ENCODE assay signal across 28 cellular contexts in the genomic region with DNA sequence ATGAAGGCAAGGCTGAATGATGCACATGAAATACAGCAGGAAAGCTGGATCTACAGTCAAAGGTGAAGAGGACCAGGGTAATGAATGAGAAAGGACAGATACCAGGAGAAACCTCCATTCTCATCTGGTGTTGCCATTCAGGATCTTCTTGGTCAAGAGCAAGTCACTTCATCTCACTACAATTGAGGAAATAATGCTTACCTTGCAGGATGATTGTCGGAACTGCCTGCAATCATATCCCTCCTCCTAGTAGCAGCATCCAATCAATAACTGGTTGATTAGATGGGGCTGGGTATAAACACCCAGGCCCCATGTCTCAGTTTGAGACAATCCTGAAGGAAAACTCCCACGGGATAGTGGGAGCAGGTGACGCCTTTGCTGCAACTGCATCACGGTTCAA.
"Had no signal": no experiment of that assay in that cellular context is flagged by ENCODE, and none has a peak within 500 bp of the region (broad histone marks: within the 10 kb centered on the region; RNA-seq: fewer than 3 reads in every experiment).

No MANE protein-coding gene starts in this region.

- H3K27ac ChIP-seq: colonic mucosa, coronary artery, dorsolateral prefrontal cortex, epithelial cell of prostate, esophagus muscularis mucosa, esophagus squamous epithelium, foreskin keratinocyte, gastrocnemius medialis, gastroesophageal sphincter, heart left ventricle, heart right ventricle, hepatocyte had no signal

- H3K9me3 ChIP-seq: colonic mucosa, esophagus muscularis mucosa, esophagus squamous epithelium, gastrocnemius medialis, gastroesophageal sphincter, heart left ventricle, heart right ventricle had no signal

- H2AFZ ChIP-seq: hepatocyte had no signal

- H3K4me2 ChIP-seq: hepatocyte had no signal

- FAIRE-seq: endometrium, endothelial cell of umbilical vein, frontal cortex had no signal

- H3K36me3 ChIP-seq: colonic mucosa, esophagus muscularis mucosa, esophagus squamous epithelium, gastrocnemius medialis, gastroesophageal sphincter, heart left ventricle, heart right ventricle had no signal

- H3K4me3 ChIP-seq: colonic mucosa, coronary artery, dorsolateral prefrontal cortex, esophagus muscularis mucosa, esophagus squamous epithelium, gastrocnemius medialis, gastroesophageal sphincter, heart left ventricle, heart right ventricle, hepatocyte had no signal

- H3K4me1 ChIP-seq: colonic mucosa, esophagus squamous epithelium, foreskin keratinocyte, gastrocnemius medialis had no signal

- H3K79me2 ChIP-seq: hepatocyte had no signal

- ATAC-seq: effector memory CD8-positive, alpha-beta T cell; esophagus mucosa; foreskin keratinocyte; gastrocnemius medialis; gastroesophageal sphincter; heart left ventricle; heart right ventricle had no signal

- DNase-seq: colonic mucosa; cortex of kidney; dermis blood vessel endothelial cell; dorsolateral prefrontal cortex; effector CD4-positive, alpha-beta T cell; effector CD8-positive, alpha-beta T cell; effector memory CD4-positive, alpha-beta T cell; effector memory CD8-positive, alpha-beta T cell; endodermal cell; erythroblast; esophagus squamous epithelium; foreskin fibroblast; foreskin keratinocyte; foreskin melanocyte; gastrocnemius medialis; glutamatergic neuron; head of caudate nucleus; heart left ventricle; heart right ventricle had no signal

- H3K27me3 ChIP-seq: colonic mucosa, esophagus muscularis mucosa, gastrocnemius medialis, gastroesophageal sphincter, heart left ventricle, heart right ventricle, hepatocyte had no signal
